Comparison of ENCODE assay signal across 2 cellular contexts in the genomic region with DNA sequence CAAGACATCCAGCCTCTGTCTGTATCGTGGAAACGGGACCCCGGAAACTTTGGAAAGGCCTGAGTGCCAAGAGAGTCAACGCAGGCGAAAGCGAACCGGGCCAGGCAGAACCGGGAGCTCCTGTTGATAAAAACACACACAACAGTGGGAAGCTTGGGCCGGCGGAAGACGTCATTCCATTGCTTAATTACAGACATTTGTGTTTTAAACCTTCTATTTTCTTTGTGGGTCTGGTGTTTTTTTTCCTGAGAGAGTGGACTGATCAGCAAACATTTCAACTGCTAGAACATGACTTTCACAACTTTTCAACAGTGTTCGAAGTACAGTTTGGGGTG.
TF ChIP-seq lines count a peak whose summit lies in the region.

No MANE protein-coding gene starts in this region.

TF ChIP-seq in K562, 482 proteins besides CTCF, POLR2A, EP300 and RAD21 (continued from another document and continues in another):
- TF ChIP-seq, protein P1, sequence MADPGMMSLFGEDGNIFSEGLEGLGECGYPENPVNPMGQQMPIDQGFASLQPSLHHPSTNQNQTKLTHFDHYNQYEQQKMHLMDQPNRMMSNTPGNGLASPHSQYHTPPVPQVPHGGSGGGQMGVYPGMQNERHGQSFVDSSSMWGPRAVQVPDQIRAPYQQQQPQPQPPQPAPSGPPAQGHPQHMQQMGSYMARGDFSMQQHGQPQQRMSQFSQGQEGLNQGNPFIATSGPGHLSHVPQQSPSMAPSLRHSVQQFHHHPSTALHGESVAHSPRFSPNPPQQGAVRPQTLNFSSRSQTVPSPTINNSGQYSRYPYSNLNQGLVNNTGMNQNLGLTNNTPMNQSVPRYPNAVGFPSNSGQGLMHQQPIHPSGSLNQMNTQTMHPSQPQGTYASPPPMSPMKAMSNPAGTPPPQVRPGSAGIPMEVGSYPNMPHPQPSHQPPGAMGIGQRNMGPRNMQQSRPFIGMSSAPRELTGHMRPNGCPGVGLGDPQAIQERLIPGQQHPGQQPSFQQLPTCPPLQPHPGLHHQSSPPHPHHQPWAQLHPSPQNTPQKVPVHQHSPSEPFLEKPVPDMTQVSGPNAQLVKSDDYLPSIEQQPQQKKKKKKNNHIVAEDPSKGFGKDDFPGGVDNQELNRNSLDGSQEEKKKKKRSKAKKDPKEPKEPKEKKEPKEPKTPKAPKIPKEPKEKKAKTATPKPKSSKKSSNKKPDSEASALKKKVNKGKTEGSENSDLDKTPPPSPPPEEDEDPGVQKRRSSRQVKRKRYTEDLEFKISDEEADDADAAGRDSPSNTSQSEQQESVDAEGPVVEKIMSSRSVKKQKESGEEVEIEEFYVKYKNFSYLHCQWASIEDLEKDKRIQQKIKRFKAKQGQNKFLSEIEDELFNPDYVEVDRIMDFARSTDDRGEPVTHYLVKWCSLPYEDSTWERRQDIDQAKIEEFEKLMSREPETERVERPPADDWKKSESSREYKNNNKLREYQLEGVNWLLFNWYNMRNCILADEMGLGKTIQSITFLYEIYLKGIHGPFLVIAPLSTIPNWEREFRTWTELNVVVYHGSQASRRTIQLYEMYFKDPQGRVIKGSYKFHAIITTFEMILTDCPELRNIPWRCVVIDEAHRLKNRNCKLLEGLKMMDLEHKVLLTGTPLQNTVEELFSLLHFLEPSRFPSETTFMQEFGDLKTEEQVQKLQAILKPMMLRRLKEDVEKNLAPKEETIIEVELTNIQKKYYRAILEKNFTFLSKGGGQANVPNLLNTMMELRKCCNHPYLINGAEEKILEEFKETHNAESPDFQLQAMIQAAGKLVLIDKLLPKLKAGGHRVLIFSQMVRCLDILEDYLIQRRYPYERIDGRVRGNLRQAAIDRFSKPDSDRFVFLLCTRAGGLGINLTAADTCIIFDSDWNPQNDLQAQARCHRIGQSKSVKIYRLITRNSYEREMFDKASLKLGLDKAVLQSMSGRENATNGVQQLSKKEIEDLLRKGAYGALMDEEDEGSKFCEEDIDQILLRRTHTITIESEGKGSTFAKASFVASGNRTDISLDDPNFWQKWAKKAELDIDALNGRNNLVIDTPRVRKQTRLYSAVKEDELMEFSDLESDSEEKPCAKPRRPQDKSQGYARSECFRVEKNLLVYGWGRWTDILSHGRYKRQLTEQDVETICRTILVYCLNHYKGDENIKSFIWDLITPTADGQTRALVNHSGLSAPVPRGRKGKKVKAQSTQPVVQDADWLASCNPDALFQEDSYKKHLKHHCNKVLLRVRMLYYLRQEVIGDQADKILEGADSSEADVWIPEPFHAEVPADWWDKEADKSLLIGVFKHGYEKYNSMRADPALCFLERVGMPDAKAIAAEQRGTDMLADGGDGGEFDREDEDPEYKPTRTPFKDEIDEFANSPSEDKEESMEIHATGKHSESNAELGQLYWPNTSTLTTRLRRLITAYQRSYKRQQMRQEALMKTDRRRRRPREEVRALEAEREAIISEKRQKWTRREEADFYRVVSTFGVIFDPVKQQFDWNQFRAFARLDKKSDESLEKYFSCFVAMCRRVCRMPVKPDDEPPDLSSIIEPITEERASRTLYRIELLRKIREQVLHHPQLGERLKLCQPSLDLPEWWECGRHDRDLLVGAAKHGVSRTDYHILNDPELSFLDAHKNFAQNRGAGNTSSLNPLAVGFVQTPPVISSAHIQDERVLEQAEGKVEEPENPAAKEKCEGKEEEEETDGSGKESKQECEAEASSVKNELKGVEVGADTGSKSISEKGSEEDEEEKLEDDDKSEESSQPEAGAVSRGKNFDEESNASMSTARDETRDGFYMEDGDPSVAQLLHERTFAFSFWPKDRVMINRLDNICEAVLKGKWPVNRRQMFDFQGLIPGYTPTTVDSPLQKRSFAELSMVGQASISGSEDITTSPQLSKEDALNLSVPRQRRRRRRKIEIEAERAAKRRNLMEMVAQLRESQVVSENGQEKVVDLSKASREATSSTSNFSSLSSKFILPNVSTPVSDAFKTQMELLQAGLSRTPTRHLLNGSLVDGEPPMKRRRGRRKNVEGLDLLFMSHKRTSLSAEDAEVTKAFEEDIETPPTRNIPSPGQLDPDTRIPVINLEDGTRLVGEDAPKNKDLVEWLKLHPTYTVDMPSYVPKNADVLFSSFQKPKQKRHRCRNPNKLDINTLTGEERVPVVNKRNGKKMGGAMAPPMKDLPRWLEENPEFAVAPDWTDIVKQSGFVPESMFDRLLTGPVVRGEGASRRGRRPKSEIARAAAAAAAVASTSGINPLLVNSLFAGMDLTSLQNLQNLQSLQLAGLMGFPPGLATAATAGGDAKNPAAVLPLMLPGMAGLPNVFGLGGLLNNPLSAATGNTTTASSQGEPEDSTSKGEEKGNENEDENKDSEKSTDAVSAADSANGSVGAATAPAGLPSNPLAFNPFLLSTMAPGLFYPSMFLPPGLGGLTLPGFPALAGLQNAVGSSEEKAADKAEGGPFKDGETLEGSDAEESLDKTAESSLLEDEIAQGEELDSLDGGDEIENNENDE (IDR thresholded peaks at IDR 0.05; ENCODE audit: low read depth, low read length), result no peak
- TF ChIP-seq, protein P2, sequence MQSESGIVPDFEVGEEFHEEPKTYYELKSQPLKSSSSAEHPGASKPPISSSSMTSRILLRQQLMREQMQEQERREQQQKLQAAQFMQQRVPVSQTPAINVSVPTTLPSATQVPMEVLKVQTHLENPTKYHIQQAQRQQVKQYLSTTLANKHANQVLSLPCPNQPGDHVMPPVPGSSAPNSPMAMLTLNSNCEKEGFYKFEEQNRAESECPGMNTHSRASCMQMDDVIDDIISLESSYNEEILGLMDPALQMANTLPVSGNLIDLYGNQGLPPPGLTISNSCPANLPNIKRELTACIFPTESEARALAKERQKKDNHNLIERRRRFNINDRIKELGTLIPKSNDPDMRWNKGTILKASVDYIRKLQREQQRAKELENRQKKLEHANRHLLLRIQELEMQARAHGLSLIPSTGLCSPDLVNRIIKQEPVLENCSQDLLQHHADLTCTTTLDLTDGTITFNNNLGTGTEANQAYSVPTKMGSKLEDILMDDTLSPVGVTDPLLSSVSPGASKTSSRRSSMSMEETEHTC (IDR thresholded peaks at IDR 0.05), result no peak
- TF ChIP-seq RFX5 (IDR thresholded peaks at IDR 0.05; ENCODE audit: low read depth, low read length) (no peak), HDGF (IDR thresholded peaks at IDR 0.05) (no peak), NFATC3 (IDR thresholded peaks at IDR 0.05) (0 out of 2 replicates have a peak, but pooled peaks have one; percentile 26)

TF ChIP-seq in HepG2, 621 proteins besides CTCF, POLR2A, EP300 and RAD21 (continued from another document and continues in another):
- TF ChIP-seq SOX13 (IDR thresholded peaks at IDR 0.05) (no peak), SOX13 (CRISPR knock-in tag; conservative IDR thresholded peaks at IDR 0.05 in 1 of 2, IDR thresholded peaks at IDR 0.05 in 1 of 2) (no peak), ARNTL (CRISPR knock-in tag; IDR thresholded peaks at IDR 0.05) (no peak), MYC (CRISPR knock-in tag; IDR thresholded peaks at IDR 0.05; ENCODE audit: borderline replicate concordance) (no peak; the same call in 1 of the 2 replicates), SP1 (IDR thresholded peaks at IDR 0.05) (no peak), SP1 (CRISPR knock-in tag; IDR thresholded peaks at IDR 0.05) (no peak), ZNF737 (CRISPR knock-in tag; IDR thresholded peaks at IDR 0.05; ENCODE audit: borderline replicate concordance) (no peak), IRX3 (CRISPR knock-in tag; IDR thresholded peaks at IDR 0.05; ENCODE audit: borderline replicate concordance, low read depth) (no peak), ZNF83 (CRISPR knock-in tag; IDR thresholded peaks at IDR 0.05; ENCODE audit: borderline replicate concordance) (no peak), GFI1 (CRISPR knock-in tag; IDR thresholded peaks at IDR 0.05; ENCODE audit: borderline replicate concordance) (no peak), CBX2 (IDR thresholded peaks at IDR 0.05; ENCODE audit: low read depth, low read length) (peak; percentile 95), CBX2 (CRISPR knock-in tag; IDR thresholded peaks at IDR 0.05; ENCODE audit: low read depth) (no peak), ZNF235 (CRISPR knock-in tag; IDR thresholded peaks at IDR 0.05; ENCODE audit: borderline replicate concordance) (no peak), ZNF781 (CRISPR knock-in tag; IDR thresholded peaks at IDR 0.05; ENCODE audit: borderline replicate concordance, not compliant biosample characterization) (no peak), ZBTB7B (CRISPR knock-in tag; IDR thresholded peaks at IDR 0.05) (no peak), GATAD1 (CRISPR knock-in tag; IDR thresholded peaks at IDR 0.05) (no peak), GZF1 (CRISPR knock-in tag; IDR thresholded peaks at IDR 0.05) (no peak), TSC22D2 (CRISPR knock-in tag; IDR thresholded peaks at IDR 0.05; ENCODE audit: borderline replicate concordance) (no peak), ZNF878 (CRISPR knock-in tag; IDR thresholded peaks at IDR 0.05) (no peak), ZFP62 (CRISPR knock-in tag; IDR thresholded peaks at IDR 0.05) (no peak), ZFX (CRISPR knock-in tag; IDR thresholded peaks at IDR 0.05; ENCODE audit: low read depth) (no peak), HOXA3 (CRISPR knock-in tag; IDR thresholded peaks at IDR 0.05) (0 out of 2 replicates have a peak, but pooled peaks have one; percentile 12), ZNF431 (CRISPR knock-in tag; IDR thresholded peaks at IDR 0.05; ENCODE audit: borderline replicate concordance, low read depth) (no peak), IRF2 (CRISPR knock-in tag; IDR thresholded peaks at IDR 0.05) (no peak), SMAD3 (CRISPR knock-in tag; IDR thresholded peaks at IDR 0.05) (no peak; the same call in 1 of the 2 replicates), KLF9 (CRISPR knock-in tag; IDR thresholded peaks at IDR 0.05; ENCODE audit: low read depth) (no peak)
- TF ChIP-seq, protein P3, sequence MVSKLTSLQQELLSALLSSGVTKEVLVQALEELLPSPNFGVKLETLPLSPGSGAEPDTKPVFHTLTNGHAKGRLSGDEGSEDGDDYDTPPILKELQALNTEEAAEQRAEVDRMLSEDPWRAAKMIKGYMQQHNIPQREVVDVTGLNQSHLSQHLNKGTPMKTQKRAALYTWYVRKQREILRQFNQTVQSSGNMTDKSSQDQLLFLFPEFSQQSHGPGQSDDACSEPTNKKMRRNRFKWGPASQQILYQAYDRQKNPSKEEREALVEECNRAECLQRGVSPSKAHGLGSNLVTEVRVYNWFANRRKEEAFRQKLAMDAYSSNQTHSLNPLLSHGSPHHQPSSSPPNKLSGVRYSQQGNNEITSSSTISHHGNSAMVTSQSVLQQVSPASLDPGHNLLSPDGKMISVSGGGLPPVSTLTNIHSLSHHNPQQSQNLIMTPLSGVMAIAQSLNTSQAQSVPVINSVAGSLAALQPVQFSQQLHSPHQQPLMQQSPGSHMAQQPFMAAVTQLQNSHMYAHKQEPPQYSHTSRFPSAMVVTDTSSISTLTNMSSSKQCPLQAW (CRISPR knock-in tag; IDR thresholded peaks at IDR 0.05), result no peak
- TF ChIP-seq, protein P4, sequence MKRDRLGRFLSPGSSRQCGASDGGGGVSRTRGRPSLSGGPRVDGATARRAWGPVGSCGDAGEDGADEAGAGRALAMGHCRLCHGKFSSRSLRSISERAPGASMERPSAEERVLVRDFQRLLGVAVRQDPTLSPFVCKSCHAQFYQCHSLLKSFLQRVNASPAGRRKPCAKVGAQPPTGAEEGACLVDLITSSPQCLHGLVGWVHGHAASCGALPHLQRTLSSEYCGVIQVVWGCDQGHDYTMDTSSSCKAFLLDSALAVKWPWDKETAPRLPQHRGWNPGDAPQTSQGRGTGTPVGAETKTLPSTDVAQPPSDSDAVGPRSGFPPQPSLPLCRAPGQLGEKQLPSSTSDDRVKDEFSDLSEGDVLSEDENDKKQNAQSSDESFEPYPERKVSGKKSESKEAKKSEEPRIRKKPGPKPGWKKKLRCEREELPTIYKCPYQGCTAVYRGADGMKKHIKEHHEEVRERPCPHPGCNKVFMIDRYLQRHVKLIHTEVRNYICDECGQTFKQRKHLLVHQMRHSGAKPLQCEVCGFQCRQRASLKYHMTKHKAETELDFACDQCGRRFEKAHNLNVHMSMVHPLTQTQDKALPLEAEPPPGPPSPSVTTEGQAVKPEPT (CRISPR knock-in tag; IDR thresholded peaks at IDR 0.05; ENCODE audit: low read depth), result no peak
- TF ChIP-seq, protein P5, sequence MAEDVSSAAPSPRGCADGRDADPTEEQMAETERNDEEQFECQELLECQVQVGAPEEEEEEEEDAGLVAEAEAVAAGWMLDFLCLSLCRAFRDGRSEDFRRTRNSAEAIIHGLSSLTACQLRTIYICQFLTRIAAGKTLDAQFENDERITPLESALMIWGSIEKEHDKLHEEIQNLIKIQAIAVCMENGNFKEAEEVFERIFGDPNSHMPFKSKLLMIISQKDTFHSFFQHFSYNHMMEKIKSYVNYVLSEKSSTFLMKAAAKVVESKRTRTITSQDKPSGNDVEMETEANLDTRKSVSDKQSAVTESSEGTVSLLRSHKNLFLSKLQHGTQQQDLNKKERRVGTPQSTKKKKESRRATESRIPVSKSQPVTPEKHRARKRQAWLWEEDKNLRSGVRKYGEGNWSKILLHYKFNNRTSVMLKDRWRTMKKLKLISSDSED (CRISPR knock-in tag; IDR thresholded peaks at IDR 0.05), result no peak
- TF ChIP-seq, protein P6, sequence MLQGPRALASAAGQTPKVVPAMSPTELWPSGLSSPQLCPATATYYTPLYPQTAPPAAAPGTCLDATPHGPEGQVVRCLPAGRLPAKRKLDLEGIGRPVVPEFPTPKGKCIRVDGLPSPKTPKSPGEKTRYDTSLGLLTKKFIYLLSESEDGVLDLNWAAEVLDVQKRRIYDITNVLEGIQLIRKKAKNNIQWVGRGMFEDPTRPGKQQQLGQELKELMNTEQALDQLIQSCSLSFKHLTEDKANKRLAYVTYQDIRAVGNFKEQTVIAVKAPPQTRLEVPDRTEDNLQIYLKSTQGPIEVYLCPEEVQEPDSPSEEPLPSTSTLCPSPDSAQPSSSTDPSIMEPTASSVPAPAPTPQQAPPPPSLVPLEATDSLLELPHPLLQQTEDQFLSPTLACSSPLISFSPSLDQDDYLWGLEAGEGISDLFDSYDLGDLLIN (CRISPR knock-in tag; IDR thresholded peaks at IDR 0.05; ENCODE audit: borderline replicate concordance), result no peak
- TF ChIP-seq, protein P7, sequence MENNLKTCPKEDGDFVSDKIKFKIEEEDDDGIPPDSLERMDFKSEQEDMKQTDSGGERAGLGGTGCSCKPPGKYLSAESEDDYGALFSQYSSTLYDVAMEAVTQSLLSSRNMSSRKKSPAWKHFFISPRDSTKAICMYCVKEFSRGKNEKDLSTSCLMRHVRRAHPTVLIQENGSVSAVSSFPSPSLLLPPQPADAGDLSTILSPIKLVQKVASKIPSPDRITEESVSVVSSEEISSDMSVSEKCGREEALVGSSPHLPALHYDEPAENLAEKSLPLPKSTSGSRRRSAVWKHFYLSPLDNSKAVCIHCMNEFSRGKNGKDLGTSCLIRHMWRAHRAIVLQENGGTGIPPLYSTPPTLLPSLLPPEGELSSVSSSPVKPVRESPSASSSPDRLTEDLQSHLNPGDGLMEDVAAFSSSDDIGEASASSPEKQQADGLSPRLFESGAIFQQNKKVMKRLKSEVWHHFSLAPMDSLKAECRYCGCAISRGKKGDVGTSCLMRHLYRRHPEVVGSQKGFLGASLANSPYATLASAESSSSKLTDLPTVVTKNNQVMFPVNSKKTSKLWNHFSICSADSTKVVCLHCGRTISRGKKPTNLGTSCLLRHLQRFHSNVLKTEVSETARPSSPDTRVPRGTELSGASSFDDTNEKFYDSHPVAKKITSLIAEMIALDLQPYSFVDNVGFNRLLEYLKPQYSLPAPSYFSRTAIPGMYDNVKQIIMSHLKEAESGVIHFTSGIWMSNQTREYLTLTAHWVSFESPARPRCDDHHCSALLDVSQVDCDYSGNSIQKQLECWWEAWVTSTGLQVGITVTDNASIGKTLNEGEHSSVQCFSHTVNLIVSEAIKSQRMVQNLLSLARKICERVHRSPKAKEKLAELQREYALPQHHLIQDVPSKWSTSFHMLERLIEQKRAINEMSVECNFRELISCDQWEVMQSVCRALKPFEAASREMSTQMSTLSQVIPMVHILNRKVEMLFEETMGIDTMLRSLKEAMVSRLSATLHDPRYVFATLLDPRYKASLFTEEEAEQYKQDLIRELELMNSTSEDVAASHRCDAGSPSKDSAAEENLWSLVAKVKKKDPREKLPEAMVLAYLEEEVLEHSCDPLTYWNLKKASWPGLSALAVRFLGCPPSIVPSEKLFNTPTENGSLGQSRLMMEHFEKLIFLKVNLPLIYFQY (CRISPR knock-in tag; IDR thresholded peaks at IDR 0.05; ENCODE audit: borderline replicate concordance), result peak; percentile 82; the same call in 1 of the 2 replicates
